Comparison of ENCODE assay signal across 1 cellular context in genomic region chrX:44542567-44543325, GRCh38.
A peak's percentile ranks its signal among the peaks of the same experiment; 100 is the strongest.
TF ChIP-seq lines count a peak whose summit lies in the region.

A gene with protein sequence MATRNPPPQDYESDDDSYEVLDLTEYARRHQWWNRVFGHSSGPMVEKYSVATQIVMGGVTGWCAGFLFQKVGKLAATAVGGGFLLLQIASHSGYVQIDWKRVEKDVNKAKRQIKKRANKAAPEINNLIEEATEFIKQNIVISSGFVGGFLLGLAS (minus strand): TSS chrX:44542859. CDS start chrX:44542832, 27 bp downstream.

TF ChIP-seq in K562, 482 proteins besides CTCF, POLR2A, EP300 and RAD21 (continued from another document and continues in another):
- 0 out of 2 replicates have a peak, but pooled peaks have one; percentile 27 for TF ChIP-seq XRCC5 (IDR thresholded peaks at IDR 0.05; ENCODE audit: low read depth, low read length)
- no peak for TF ChIP-seq MIER1 (IDR thresholded peaks at IDR 0.05; ENCODE audit: low read depth)
- no peak for TF ChIP-seq MLLT1 (IDR thresholded peaks at IDR 0.05)
- no peak for TF ChIP-seq BCL6 (CRISPR knock-in tag; IDR thresholded peaks at IDR 0.05)
- peak; percentile 70 for TF ChIP-seq SP2 (IDR thresholded peaks at IDR 0.05; ENCODE audit: extremely low read depth, low read depth, low read length, poor library complexity, severe bottlenecking)
- TF ChIP-seq ZNF766 (CRISPR knock-in tag; conservative IDR thresholded peaks at IDR 0.05), result no peak
- no peak for TF ChIP-seq SMAD1 (IDR thresholded peaks at IDR 0.05; ENCODE audit: low read depth, low read length, partially characterized antibody)
- TF ChIP-seq, protein P1, sequence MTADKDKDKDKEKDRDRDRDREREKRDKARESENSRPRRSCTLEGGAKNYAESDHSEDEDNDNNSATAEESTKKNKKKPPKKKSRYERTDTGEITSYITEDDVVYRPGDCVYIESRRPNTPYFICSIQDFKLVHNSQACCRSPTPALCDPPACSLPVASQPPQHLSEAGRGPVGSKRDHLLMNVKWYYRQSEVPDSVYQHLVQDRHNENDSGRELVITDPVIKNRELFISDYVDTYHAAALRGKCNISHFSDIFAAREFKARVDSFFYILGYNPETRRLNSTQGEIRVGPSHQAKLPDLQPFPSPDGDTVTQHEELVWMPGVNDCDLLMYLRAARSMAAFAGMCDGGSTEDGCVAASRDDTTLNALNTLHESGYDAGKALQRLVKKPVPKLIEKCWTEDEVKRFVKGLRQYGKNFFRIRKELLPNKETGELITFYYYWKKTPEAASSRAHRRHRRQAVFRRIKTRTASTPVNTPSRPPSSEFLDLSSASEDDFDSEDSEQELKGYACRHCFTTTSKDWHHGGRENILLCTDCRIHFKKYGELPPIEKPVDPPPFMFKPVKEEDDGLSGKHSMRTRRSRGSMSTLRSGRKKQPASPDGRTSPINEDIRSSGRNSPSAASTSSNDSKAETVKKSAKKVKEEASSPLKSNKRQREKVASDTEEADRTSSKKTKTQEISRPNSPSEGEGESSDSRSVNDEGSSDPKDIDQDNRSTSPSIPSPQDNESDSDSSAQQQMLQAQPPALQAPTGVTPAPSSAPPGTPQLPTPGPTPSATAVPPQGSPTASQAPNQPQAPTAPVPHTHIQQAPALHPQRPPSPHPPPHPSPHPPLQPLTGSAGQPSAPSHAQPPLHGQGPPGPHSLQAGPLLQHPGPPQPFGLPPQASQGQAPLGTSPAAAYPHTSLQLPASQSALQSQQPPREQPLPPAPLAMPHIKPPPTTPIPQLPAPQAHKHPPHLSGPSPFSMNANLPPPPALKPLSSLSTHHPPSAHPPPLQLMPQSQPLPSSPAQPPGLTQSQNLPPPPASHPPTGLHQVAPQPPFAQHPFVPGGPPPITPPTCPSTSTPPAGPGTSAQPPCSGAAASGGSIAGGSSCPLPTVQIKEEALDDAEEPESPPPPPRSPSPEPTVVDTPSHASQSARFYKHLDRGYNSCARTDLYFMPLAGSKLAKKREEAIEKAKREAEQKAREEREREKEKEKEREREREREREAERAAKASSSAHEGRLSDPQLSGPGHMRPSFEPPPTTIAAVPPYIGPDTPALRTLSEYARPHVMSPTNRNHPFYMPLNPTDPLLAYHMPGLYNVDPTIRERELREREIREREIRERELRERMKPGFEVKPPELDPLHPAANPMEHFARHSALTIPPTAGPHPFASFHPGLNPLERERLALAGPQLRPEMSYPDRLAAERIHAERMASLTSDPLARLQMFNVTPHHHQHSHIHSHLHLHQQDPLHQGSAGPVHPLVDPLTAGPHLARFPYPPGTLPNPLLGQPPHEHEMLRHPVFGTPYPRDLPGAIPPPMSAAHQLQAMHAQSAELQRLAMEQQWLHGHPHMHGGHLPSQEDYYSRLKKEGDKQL (CRISPR knock-in tag; IDR thresholded peaks at IDR 0.05; ENCODE audit: borderline replicate concordance), result no peak
- TF ChIP-seq RBM39 (optimal IDR thresholded peaks at IDR 0.05; ENCODE audit: low read depth, low read length), result no peak
- TF ChIP-seq ZNF277 (CRISPR knock-in tag; IDR thresholded peaks at IDR 0.05; ENCODE audit: borderline replicate concordance), result no peak
- no peak for TF ChIP-seq ZNF354B (CRISPR knock-in tag; IDR thresholded peaks at IDR 0.05)
- TF ChIP-seq MAZ (CRISPR knock-in tag; conservative IDR thresholded peaks at IDR 0.05 in 1 of 2, IDR thresholded peaks at IDR 0.05 in 1 of 2), result no peak; a peak in 1 of 4 replicates
- peak in 1 of 2 experiments; percentile 34; a peak in 1 of 4 replicates for TF ChIP-seq ZNF639 (CRISPR knock-in tag; conservative IDR thresholded peaks at IDR 0.05 in 1 of 2, IDR thresholded peaks at IDR 0.05 in 1 of 2)
- no peak for TF ChIP-seq TGIF2 (CRISPR knock-in tag; IDR thresholded peaks at IDR 0.05)
- no peak for TF ChIP-seq ILF3 (IDR thresholded peaks at IDR 0.05; ENCODE audit: borderline replicate concordance)
- TF ChIP-seq ARID2 (IDR thresholded peaks at IDR 0.05), result no peak
- TF ChIP-seq ZNF407 (IDR thresholded peaks at IDR 0.05; ENCODE audit: low read depth), result no peak
- TF ChIP-seq TRIM28 (IDR thresholded peaks at IDR 0.05), result no peak
- TF ChIP-seq ZNF175 (CRISPR knock-in tag; IDR thresholded peaks at IDR 0.05; ENCODE audit: low read depth), result no peak
- TF ChIP-seq ARNT (IDR thresholded peaks at IDR 0.05), result no peak
- no peak for TF ChIP-seq KAT2B (IDR thresholded peaks at IDR 0.05; ENCODE audit: low read depth, low read length)
- TF ChIP-seq E2F5 (CRISPR knock-in tag; IDR thresholded peaks at IDR 0.05), result no peak
- peak; percentile 79 for TF ChIP-seq SNIP1 (IDR thresholded peaks at IDR 0.05; ENCODE audit: low read depth)
- TF ChIP-seq, protein P2, sequence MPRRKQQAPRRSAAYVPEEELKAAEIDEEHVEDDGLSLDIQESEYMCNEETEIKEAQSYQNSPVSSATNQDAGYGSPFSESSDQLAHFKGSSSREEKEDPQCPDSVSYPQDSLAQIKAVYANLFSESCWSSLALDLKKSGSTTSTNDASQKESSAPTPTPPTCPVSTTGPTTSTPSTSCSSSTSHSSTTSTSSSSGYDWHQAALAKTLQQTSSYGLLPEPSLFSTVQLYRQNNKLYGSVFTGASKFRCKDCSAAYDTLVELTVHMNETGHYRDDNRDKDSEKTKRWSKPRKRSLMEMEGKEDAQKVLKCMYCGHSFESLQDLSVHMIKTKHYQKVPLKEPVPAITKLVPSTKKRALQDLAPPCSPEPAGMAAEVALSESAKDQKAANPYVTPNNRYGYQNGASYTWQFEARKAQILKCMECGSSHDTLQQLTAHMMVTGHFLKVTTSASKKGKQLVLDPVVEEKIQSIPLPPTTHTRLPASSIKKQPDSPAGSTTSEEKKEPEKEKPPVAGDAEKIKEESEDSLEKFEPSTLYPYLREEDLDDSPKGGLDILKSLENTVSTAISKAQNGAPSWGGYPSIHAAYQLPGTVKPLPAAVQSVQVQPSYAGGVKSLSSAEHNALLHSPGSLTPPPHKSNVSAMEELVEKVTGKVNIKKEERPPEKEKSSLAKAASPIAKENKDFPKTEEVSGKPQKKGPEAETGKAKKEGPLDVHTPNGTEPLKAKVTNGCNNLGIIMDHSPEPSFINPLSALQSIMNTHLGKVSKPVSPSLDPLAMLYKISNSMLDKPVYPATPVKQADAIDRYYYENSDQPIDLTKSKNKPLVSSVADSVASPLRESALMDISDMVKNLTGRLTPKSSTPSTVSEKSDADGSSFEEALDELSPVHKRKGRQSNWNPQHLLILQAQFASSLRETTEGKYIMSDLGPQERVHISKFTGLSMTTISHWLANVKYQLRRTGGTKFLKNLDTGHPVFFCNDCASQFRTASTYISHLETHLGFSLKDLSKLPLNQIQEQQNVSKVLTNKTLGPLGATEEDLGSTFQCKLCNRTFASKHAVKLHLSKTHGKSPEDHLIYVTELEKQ (CRISPR knock-in tag; IDR thresholded peaks at IDR 0.05), result no peak
- TF ChIP-seq E2F1 (CRISPR knock-in tag; IDR thresholded peaks at IDR 0.05), result no peak
- no peak for TF ChIP-seq HDAC8 (tag; IDR thresholded peaks at IDR 0.05)
- 0 out of 2 replicates have a peak, but pooled peaks have one; percentile 21 for TF ChIP-seq CREB3L1 (IDR thresholded peaks at IDR 0.05; ENCODE audit: borderline replicate concordance, low read depth)
